7 cellular contexts compared by ENCODE assay signal in the genomic region with DNA sequence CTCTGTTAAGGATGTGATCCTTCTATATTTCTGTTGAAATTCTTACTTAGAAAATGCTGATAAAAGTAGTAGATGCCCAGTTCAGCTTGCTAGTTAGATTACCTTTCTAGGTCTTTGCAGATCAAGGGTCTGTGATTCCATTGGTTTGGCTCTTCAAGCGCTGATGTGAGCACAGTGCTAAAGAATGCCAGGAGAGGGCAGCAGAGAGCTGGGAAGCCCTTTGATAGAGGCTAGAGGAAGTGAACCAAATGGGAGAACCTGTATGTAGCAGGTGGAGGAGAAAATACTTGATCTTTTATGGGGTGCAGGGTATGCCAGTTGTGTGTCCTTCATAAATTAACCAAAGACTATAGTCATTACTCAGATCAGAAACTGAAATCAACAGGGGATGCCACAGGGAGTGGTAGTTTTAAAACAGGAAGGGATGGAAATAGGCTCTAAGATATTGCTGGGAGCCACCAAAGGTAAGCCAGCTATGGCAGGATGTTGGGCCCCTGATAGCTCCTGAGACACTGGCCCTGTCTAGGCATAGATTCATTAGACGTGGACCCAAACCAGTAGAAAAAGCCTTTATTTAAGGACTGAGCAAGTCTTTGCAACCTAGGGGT.
DNase-seq lines count a peak whose midpoint lies in the region; ATAC-seq and TF ChIP-seq lines count a peak whose summit lies in the region.

No MANE protein-coding gene starts in this region.

- in situ Hi-C loops in GM13977 (cut with MboI; ENCODE audit: low pct_unique_long_range_greater_than_20kb, low sequenced_read_pairs, unreplicated experiment): no loop called here

- ATAC-seq in HG02588 (IDR thresholded peaks at IDR 0.05; ENCODE audit: unreplicated experiment) (peak; percentile 83), sciatic nerve (peak; percentile 89)

- TF ChIP-seq CTCF in GM13977 (IDR thresholded peaks at IDR 0.05; ENCODE audit: extremely low read depth, insufficient read depth, missing control alignments): peak; percentile 86

- intact Hi-C loops in sciatic nerve (cut with DNase I): no loop called here

- DNase-seq in GM13977 (ENCODE audit: low spot score): peak; percentile 21
- DNase-seq in NCI-H1048 (lab: John Stamatoyannopoulos, UW): peak; percentile 36
- peak; percentile 59 for DNase-seq in SKM-1 (lab: John Stamatoyannopoulos, UW; ENCODE audit: unreplicated experiment)
- peak; percentile 6 for DNase-seq in amniotic stem cell (lab: John Stamatoyannopoulos, UW)
- peak; percentile 24 for DNase-seq in hepatic stellate cell (ENCODE audit: low spot score)
- DNase-seq in sciatic nerve (ENCODE audit: low spot score): peak; percentile 79

Comparison
In these comparisons a context has a peak if more than half of its experiments do, and no peak if none do; other contexts are left out.
1. Peak in every context shown above with its lines: DNase-seq and ATAC-seq.
2. DNase-seq: peak in every context shown above with its lines; median percentile 79 in sciatic nerve; 59 in SKM-1; 36 in NCI-H1048; 24 in hepatic stellate cell; 21 in GM13977; 6 in amniotic stem cell.